17 cellular contexts compared by ENCODE assay signal in the genomic region with DNA sequence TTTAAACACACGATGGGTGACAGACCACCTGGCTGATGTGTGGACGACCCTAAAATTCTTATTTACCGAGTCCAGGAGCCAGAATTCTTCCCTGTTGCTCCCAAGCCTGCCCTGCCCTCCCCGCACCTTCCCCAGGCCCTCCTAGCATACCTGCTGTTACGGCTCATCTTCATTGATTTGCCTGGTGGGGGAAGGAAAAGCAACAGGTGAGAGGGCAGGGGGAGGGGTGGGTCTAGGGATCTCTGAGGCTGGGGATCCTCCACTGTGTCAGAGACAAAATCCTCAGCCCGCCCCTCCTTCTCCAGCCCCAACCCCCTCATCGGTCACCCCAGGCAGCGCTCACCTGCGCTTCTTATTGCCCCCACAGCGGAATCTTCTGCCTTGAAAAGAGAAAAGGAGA. TPM values are rescaled to one million over a fixed set of nuclear protein-coding genes. Genes with fewer than 3 reads are reported as not detected.
DNase-seq lines count a peak whose midpoint lies in the region; ATAC-seq and TF ChIP-seq lines count a peak whose summit lies in the region.
"Had no signal": no experiment of that assay in that cellular context is flagged by ENCODE, and none has a peak within 500 bp of the region (broad histone marks: within the 10 kb centered on the region; RNA-seq: fewer than 3 reads in every experiment).

No MANE protein-coding gene starts in this region.

- H3K9me3 Mint-ChIP-seq in endodermal cell, result no peaks in the 10 kb centered on the region
- H3K9me3 Mint-ChIP-seq in endothelial cell (ENCODE audit: unreplicated experiment), result no peaks in the 10 kb centered on the region

- peaks cover 17% of the 10 kb centered on the region for H3K4me1 ChIP-seq in endodermal cell (ENCODE audit: control insufficient read depth, insufficient read depth, low read length)
- peaks cover 47% of the 10 kb centered on the region for H3K4me1 ChIP-seq in hepatocyte (ENCODE audit: insufficient read depth)

- no peaks in the 10 kb centered on the region for H3K9me3 ChIP-seq in endodermal cell (ENCODE audit: control insufficient read depth, low read length)
- H3K9me3 ChIP-seq in hepatocyte (ENCODE audit: low read depth), result no peaks in the 10 kb centered on the region
- H3K9me3 ChIP-seq: HAP-1 had no signal

- H3K4me1 Mint-ChIP-seq in endodermal cell (peaks cover 60% of the 10 kb centered on the region), endothelial cell (ENCODE audit: unreplicated experiment) (peaks cover 22% of the 10 kb centered on the region)

- H3K36me3 ChIP-seq in H7 (replicated peaks; ENCODE audit: control insufficient read depth, insufficient read depth, low read length) (no peaks in the 10 kb centered on the region), endodermal cell (ENCODE audit: control insufficient read depth, insufficient read depth, low read length) (no peaks in the 10 kb centered on the region), hepatocyte (replicated peaks; ENCODE audit: insufficient read depth, low read depth) (no peaks in the 10 kb centered on the region)
- H3K36me3 ChIP-seq: HAP-1 had no signal

- no peak overlapping the region for H3K4me3 ChIP-seq in H7 (ENCODE audit: insufficient read depth, low read depth, low read length)
- no peak overlapping the region for H3K4me3 ChIP-seq in endodermal cell (ENCODE audit: low read length)
- no peak overlapping the region for H3K4me3 ChIP-seq in hepatocyte
- H3K4me3 ChIP-seq: HAP-1, SK-N-MC had no signal

- ATAC-seq in HG03097 (IDR thresholded peaks at IDR 0.05; ENCODE audit: low FRiP score, unreplicated experiment), result no peak

- H3K27me3 Mint-ChIP-seq in endodermal cell (ENCODE audit: insufficient read depth), result peaks cover 6% of the 10 kb centered on the region
- H3K27me3 Mint-ChIP-seq in endothelial cell (ENCODE audit: unreplicated experiment), result peaks cover 6% of the 10 kb centered on the region

- H3K27ac ChIP-seq in endodermal cell (ENCODE audit: low read depth, low read length) (no peak overlapping the region), hepatocyte (no peak overlapping the region)
- H3K27ac ChIP-seq: SK-N-MC had no signal

- H3K36me3 Mint-ChIP-seq in endodermal cell (ENCODE audit: low read depth), result no peaks in the 10 kb centered on the region
- H3K36me3 Mint-ChIP-seq in endothelial cell (ENCODE audit: low read depth, unreplicated experiment), result no peaks in the 10 kb centered on the region
- H3K36me3 Mint-ChIP-seq: CD14-positive monocyte had no signal

- no peaks in the 10 kb centered on the region for H4K20me1 ChIP-seq in hepatocyte (ENCODE audit: insufficient read depth, poor library complexity, severe bottlenecking)

- peak overlapping the region; percentile 3 for H3K4me3 Mint-ChIP-seq in endodermal cell
- H3K4me3 Mint-ChIP-seq in endothelial cell (ENCODE audit: unreplicated experiment), result no peak overlapping the region
- H3K4me3 Mint-ChIP-seq: CD14-positive monocyte had no signal

- intact Hi-C loops in posterior vena cava (cut with DNase I), result no loop called here

- WGBS in endodermal cell (ENCODE audit: insufficient coverage in 1 of 2, insufficient read length in 1 of 2), 2 experiments, result 80 to 81% methylated on average over 5 to 10 of the region's 10 CpGs
- WGBS in hepatocyte (ENCODE audit: low lambda C conversion rate, missing lambda C conversion rate), result 77% methylated on average over 8 of the region's 10 CpGs

- H3K9ac ChIP-seq in endodermal cell (ENCODE audit: extremely low read depth, low read length, poor library complexity, severe bottlenecking), result no peak overlapping the region

- H3K79me2 ChIP-seq in hepatocyte, result no peaks in the 10 kb centered on the region

- H3K27ac Mint-ChIP-seq in endodermal cell, result no peak overlapping the region
- H3K27ac Mint-ChIP-seq in endothelial cell (ENCODE audit: unreplicated experiment), result no peak overlapping the region

- H3K27me3 ChIP-seq in H7 (ENCODE audit: control insufficient read depth, insufficient read depth, low read length) (no peaks in the 10 kb centered on the region; the same call in 1 of the 2 replicates), endodermal cell (ENCODE audit: control insufficient read depth, insufficient read depth, low read length, poor library complexity, severe bottlenecking) (no peaks in the 10 kb centered on the region), hepatocyte (no peaks in the 10 kb centered on the region)

- H2AFZ ChIP-seq in hepatocyte, result no peak overlapping the region

- DNase-seq in COLO668 (lab: John Stamatoyannopoulos, UW; ENCODE audit: unreplicated experiment) (peak; percentile 25), H7 (peak; percentile 77), endodermal cell (peak; percentile 74), posterior vena cava (ENCODE audit: low spot score) (peak; percentile 60), endothelial cell (ENCODE audit: low spot score) (no peak), hepatocyte (ENCODE audit: low spot score) (no peak)
- no peak for DNase-seq in stimulated activated CD4-positive, alpha-beta T cell treated with anti-CD3 and anti-CD28 coated beads, Interleukin-4, amount 100 ng/mL, for 4 hours
- DNase-seq: ACHN, NCI-H187 treated with DMSO at 0.1 percent for 48 hours, NCI-H2171 treated with DMSO at 0.1 percent for 48 hours, NCI-H446, Right ventricle myocardium superior had no signal

- TF ChIP-seq CTCF in endodermal cell (conservative IDR thresholded peaks at IDR 0.05) (no peak), endothelial cell (IDR thresholded peaks at IDR 0.05; ENCODE audit: unreplicated experiment) (no peak), hepatocyte (IDR thresholded peaks at IDR 0.05; ENCODE audit: poor library complexity) (no peak)

- H3K9me2 ChIP-seq in hepatocyte (replicated peaks; ENCODE audit: insufficient read depth), result no peaks in the 10 kb centered on the region

- no peak overlapping the region for H3K4me2 ChIP-seq in hepatocyte

RNA-seq across cellular contexts. Expression of a gene that starts 4.0 kb away (rescaled TPM):
- 0.07 and 0.66 TPM in 2 replicates for total RNA-seq in H7 (2014; rRNA removed; shearing (Covaris generic))
- total RNA-seq in endodermal cell (1 to 10 TPM; 3.0 TPM), posterior vena cava (1 to 10 TPM; 3.6 to 4.5 TPM), endothelial cell (ENCODE audit: unreplicated experiment) (not detected), hepatocyte (72.7 and 100 TPM in 2 replicates)
- polyA plus RNA-seq in endodermal cell (2013, experiment 1 of 2), result 1.0 TPM
- polyA plus RNA-seq in endodermal cell (2013, experiment 2 of 2), result 1.3 TPM
- polyA plus RNA-seq in hepatocyte, result 93.8 and 97.7 TPM in 2 replicates
- total RNA-seq: OCI-LY7 had no signal

RNA-seq across cellular contexts. Expression of a gene that starts 23.5 kb away (rescaled TPM):
- total RNA-seq in H7 (2014; rRNA removed; shearing (Covaris generic)), result 0.33 and 0.59 TPM in 2 replicates
- total RNA-seq in endodermal cell (10 to 100 TPM in 1 of 2 donors, 1 to 10 TPM in 1; 5.6 to 10.9 TPM), posterior vena cava (1 to 10 TPM; 1.2 to 1.5 TPM), endothelial cell (ENCODE audit: unreplicated experiment) (3.8 TPM), hepatocyte (2.6 and 3.2 TPM in 2 replicates)
- 1.4 TPM for polyA plus RNA-seq in endodermal cell (2013, experiment 1 of 2)
- polyA plus RNA-seq in endodermal cell (2013, experiment 2 of 2), result 0.50 TPM
- polyA plus RNA-seq in hepatocyte, result 0.46 and 1.1 TPM in 2 replicates
- total RNA-seq: OCI-LY7 had no signal
- polyA plus RNA-seq: CD14-positive monocyte had no signal

RNA-seq across cellular contexts. Expression of a gene that starts 55.9 kb away (rescaled TPM):
- total RNA-seq in H7 (2014; rRNA removed; shearing (Covaris generic)), result 17.8 and 32.8 TPM in 2 replicates
- total RNA-seq in endodermal cell, result 10 to 100 TPM; 54.1 to 61.8 TPM
- 197 TPM for polyA plus RNA-seq in endodermal cell (2013, experiment 1 of 2)
- 184 TPM for polyA plus RNA-seq in endodermal cell (2013, experiment 2 of 2)
- 100 to 1,000 TPM in 1 of 2 donors, 10 to 100 TPM in 1; 62.8 to 107 TPM for total RNA-seq in posterior vena cava
- total RNA-seq in endothelial cell (ENCODE audit: unreplicated experiment), result 18.1 TPM
- 19.5 and 28.3 TPM in 2 replicates for total RNA-seq in hepatocyte
- 56.9 and 68.2 TPM in 2 replicates for polyA plus RNA-seq in hepatocyte
- total RNA-seq: OCI-LY7 had no signal

Comparison
In these comparisons a context has a peak if more than half of its experiments do, and no peak if none do; other contexts are left out.
1. DNase-seq: peak in COLO668 (single experiment), H7 (single experiment), endodermal cell (single experiment) and posterior vena cava (single experiment); none in stimulated activated CD4-positive, alpha-beta T cell treated with anti-CD3 and anti-CD28 coated beads, Interleukin-4, amount 100 ng/mL, for 4 hours (0 of 2), endothelial cell (single experiment) and hepatocyte (single experiment).
2. RNA of a gene that starts 4.0 kb away (total RNA-seq): 72.7 to 100 TPM in hepatocyte; 3.6 to 4.5 TPM in posterior vena cava, 3.0 TPM in endodermal cell, 0.07 to 0.66 TPM in H7 and not detected in endothelial cell (single experiment); every median in the first group is over 10 times any median in the second.